Comparison of ENCODE assay signal across 23 cellular contexts in genomic region chr18:55092166-55092565, GRCh38.
"Had no signal": no experiment of that assay in that cellular context is flagged by ENCODE, and none has a peak within 500 bp of the region (broad histone marks: within the 10 kb centered on the region; RNA-seq: fewer than 3 reads in every experiment).

No MANE protein-coding gene starts in this region.

- H3K27me3 Mint-ChIP-seq: dendritic cell treated with granulocyte-macrophage colony-stimulating factor and Interleukin-4, amounts not matched to agents 40 ng/mL and 50 ng/mL, for 4 days; effector memory CD8-positive, alpha-beta T cell had no signal

- H3K4me3 ChIP-seq: colonic mucosa, esophagus squamous epithelium, gastrocnemius medialis, heart right ventricle, left lung, lower lobe of right lung had no signal

- H3K27ac ChIP-seq: colonic mucosa, epithelial cell of prostate, esophagus squamous epithelium, gastrocnemius medialis, heart right ventricle, left lung, lower lobe of right lung had no signal

- H3K4me3 Mint-ChIP-seq: dendritic cell treated with granulocyte-macrophage colony-stimulating factor and Interleukin-4, amounts not matched to agents 40 ng/mL and 50 ng/mL, for 4 days; effector memory CD8-positive, alpha-beta T cell; endodermal cell had no signal

- H3K27ac Mint-ChIP-seq: dendritic cell treated with granulocyte-macrophage colony-stimulating factor and Interleukin-4, amounts not matched to agents 40 ng/mL and 50 ng/mL, for 4 days; effector memory CD8-positive, alpha-beta T cell; endodermal cell had no signal

- H3K4me1 ChIP-seq: esophagus squamous epithelium, gastrocnemius medialis, left lung, lower lobe of right lung had no signal

- ATAC-seq: effector memory CD8-positive, alpha-beta T cell; esophagus mucosa; gastrocnemius medialis; heart right ventricle; left cardiac atrium; left lung; left ventricle myocardium superior; lower lobe of right lung had no signal

- DNase-seq: colonic mucosa; cortex of kidney; effector CD8-positive, alpha-beta T cell; effector memory CD8-positive, alpha-beta T cell; endodermal cell; erythroblast; esophagus squamous epithelium; foreskin fibroblast; foreskin melanocyte; gastrocnemius medialis; glutamatergic neuron; head of caudate nucleus; heart right ventricle; hippocampal formation; left cardiac atrium; left lung; left ventricle myocardium superior; lower lobe of right lung; mesendoderm; midbrain had no signal

- H3K27me3 ChIP-seq: colonic mucosa, esophagus squamous epithelium, gastrocnemius medialis, heart right ventricle, left lung had no signal

- H3K9me3 Mint-ChIP-seq: dendritic cell treated with granulocyte-macrophage colony-stimulating factor and Interleukin-4, amounts not matched to agents 40 ng/mL and 50 ng/mL, for 4 days; endodermal cell had no signal
